8 cellular contexts compared by ENCODE assay signal in the genomic region with DNA sequence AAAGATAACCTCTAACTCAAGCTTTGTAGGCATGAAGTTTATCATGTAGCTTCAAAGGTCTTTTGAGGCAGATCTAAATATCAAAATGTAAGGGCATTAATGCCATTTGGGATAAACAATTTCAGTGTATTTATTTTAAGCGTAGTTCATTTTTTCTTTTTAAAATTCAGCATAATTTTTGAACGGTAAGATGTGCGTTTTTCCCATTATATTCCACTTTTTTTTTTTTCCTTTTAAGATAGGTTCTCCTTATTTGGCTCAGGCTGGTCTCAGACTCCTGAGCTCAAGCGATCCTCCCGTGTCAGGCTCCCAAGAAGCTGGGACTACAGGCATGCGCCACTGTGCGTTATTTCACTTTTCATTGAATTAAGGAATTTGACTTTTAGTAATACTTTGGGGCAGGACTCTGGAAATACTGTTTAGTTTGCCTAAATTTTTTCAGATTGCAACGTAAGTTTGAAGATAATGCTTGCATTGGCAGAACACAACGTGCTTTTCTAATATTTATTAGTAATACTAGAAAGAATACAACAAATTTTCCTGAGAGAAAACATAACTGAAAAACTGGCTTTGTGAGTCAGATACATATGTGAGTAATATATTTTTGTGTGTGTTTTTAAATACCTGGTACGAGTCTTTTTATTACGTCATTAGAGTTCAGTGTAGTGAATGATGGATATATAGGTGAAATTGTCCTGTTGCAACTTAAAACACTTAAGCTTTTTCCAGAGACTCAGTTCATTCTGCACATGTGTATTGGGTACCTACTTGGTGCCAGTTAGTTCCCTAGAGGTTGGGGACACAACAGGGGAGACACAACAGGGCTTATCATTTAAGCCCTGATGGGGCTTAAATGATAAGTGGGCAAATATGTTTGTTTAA. TPM values are rescaled to one million over a fixed set of nuclear protein-coding genes. Genes with fewer than 3 reads are reported as not detected.
DNase-seq lines count a peak whose midpoint lies in the region; ATAC-seq, FAIRE-seq and TF ChIP-seq lines count a peak whose summit lies in the region.

No MANE protein-coding gene starts in this region.

- no peak overlapping the region for H3K27ac Mint-ChIP-seq in CD8-positive, alpha-beta T cell
- H3K27ac Mint-ChIP-seq in naive B cell = peak overlapping the region; percentile 72 to 97 (median 92)

- H3K36me3 ChIP-seq in CD8-positive, alpha-beta T cell (ENCODE audit: insufficient read depth, low read length) = no peaks in the 10 kb centered on the region

- H3K9me3 Mint-ChIP-seq in CD8-positive, alpha-beta T cell = peaks cover 3% of the 10 kb centered on the region
- peaks cover 0 to 9% (median 5%) of the 10 kb centered on the region in 7 donors for H3K9me3 Mint-ChIP-seq in naive B cell

- H3K9me3 ChIP-seq in CD8-positive, alpha-beta T cell (ENCODE audit: low read length) = no peaks in the 10 kb centered on the region

- no peak overlapping the region for H3K27ac ChIP-seq in CD8-positive, alpha-beta T cell (ENCODE audit: low read depth, low read length)

- CTCF ChIA-PET in CD8-positive, alpha-beta T cell (lab: Charles Lee) = interaction anchor here (0.6 to 0.7 kb wide), 2 partner anchors 33 to 324 kb away, joined by 3 to 4 read pairs; no protein-coding TSS in a partner anchor

- peak overlapping the region; percentile 20 for H3K4me3 Mint-ChIP-seq in CD8-positive, alpha-beta T cell
- peak overlapping the region; percentile 87 to 100 (median 96) for H3K4me3 Mint-ChIP-seq in naive B cell

- H3K27me3 ChIP-seq in CD8-positive, alpha-beta T cell (ENCODE audit: insufficient read depth, low read length) = no peaks in the 10 kb centered on the region

- FAIRE-seq in colon (lab: Jason Lieb, UNC) (peak; percentile 31), urothelium cell line (lab: Jason Lieb, UNC) (no peak)

- H3K4me1 Mint-ChIP-seq in CD8-positive, alpha-beta T cell (ENCODE audit: low read depth) = peaks cover 23% of the 10 kb centered on the region
- peaks cover 37 to 67% (median 51%) of the 10 kb centered on the region in 3 donors for H3K4me1 Mint-ChIP-seq in naive B cell

- peaks cover 13% of the 10 kb centered on the region for H3K36me3 Mint-ChIP-seq in CD8-positive, alpha-beta T cell
- peaks cover 26 to 36% of the 10 kb centered on the region in 2 donors for H3K36me3 Mint-ChIP-seq in naive B cell

- peaks cover 3% of the 10 kb centered on the region for H3K27me3 Mint-ChIP-seq in CD8-positive, alpha-beta T cell (ENCODE audit: low read depth)
- no peaks in the 10 kb centered on the region for H3K27me3 Mint-ChIP-seq in naive B cell

- DNase-seq in CD8-positive, alpha-beta T cell = no peak
- DNase-seq in M059J (ENCODE audit: low read depth) (peak; percentile 5), naive B cell (no peak), midbrain (lab: John Stamatoyannopoulos, UW) (no peak), NCI-H146 treated with DMSO at 0.1 percent for 48 hours (lab: John Stamatoyannopoulos, UW; ENCODE audit: unreplicated experiment) (no peak), urothelium cell line (ENCODE audit: low spot score) (no peak)

- no peak overlapping the region for H3K4me3 ChIP-seq in CD8-positive, alpha-beta T cell (ENCODE audit: low read depth, low read length)

- POLR2A ChIA-PET in CD8-positive, alpha-beta T cell (lab: Charles Lee) = interaction anchor here (1.3 kb wide), 1 partner anchor 567 kb away, joined by 3 read pairs; the partner anchor contains the start of gene SOAT1

- peaks cover 10% of the 10 kb centered on the region for H3K4me1 ChIP-seq in CD8-positive, alpha-beta T cell (ENCODE audit: insufficient read depth, low read length)

- ATAC-seq in CD8-positive, alpha-beta T cell = no peak
- ATAC-seq in naive B cell (ENCODE audit: low read depth in 2 of 2) (no peak), GM19351 (IDR thresholded peaks at IDR 0.05; ENCODE audit: unreplicated experiment) (no peak)

- intact Hi-C loops in CD8-positive, alpha-beta T cell (cut with DNase I, micrococcal nuclease) = loop anchor here (2.0 to 10.0 kb wide), 5 partner anchors 298 to 1428 kb away; partner anchors contain the start of genes AXDND1 (in 1 of the 2), FAM20B (in 1 of the 2), QSOX1 (in 1 of the 2) and SOAT1 (in 1 of the 2)

- TF ChIP-seq CTCF in CD8-positive, alpha-beta T cell (IDR thresholded peaks at IDR 0.05) = no peak

RNA-seq across cellular contexts. Expression of gene RALGPS2, which starts 2.2 kb away (rescaled TPM):
- total RNA-seq in CD8-positive, alpha-beta T cell = 1 to 10 TPM; 5.8 to 7.2 TPM
- total RNA-seq in M059J (2014; rRNA removed; shearing (Covaris generic)) = 10.8 and 11.7 TPM in 2 replicates
- 100 to 1,000 TPM in 5 of 6 donors, 10 to 100 TPM in 1; 90.9 to 349 (median 298) TPM for polyA plus RNA-seq in naive B cell (ENCODE audit: low read depth in 6 of 6)
